1 cellular context compared by ENCODE assay signal in the genomic region with DNA sequence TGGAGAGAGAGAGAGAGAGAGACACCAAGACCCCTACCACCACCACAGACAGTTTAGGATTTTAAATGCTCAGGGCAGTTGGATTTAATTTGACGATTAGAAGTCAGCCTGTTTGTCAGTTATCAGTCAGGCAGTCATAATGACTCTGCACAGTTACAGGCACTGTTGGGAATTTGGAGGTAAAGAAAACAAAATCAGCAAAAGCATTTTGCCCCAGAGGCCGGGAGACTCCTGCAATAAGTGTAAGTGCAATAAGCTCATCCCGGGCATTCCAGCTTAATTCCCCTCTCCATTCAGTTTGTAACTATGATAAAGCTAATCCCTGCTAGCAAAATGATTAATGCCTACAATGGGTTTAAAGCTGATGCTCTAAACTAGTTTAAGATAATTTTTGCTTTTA.
TF ChIP-seq lines count a peak whose summit lies in the region.

No MANE protein-coding gene starts in this region.

TF ChIP-seq in SK-N-SH, 30 proteins besides CTCF, POLR2A, EP300 and RAD21 (continued from another document):
- TF ChIP-seq, protein P1, sequence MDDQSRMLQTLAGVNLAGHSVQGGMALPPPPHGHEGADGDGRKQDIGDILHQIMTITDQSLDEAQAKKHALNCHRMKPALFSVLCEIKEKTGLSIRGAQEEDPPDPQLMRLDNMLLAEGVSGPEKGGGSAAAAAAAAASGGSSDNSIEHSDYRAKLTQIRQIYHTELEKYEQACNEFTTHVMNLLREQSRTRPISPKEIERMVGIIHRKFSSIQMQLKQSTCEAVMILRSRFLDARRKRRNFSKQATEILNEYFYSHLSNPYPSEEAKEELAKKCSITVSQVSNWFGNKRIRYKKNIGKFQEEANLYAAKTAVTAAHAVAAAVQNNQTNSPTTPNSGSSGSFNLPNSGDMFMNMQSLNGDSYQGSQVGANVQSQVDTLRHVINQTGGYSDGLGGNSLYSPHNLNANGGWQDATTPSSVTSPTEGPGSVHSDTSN (IDR thresholded peaks at IDR 0.05), result peak; percentile 51
- peak; percentile 25; the same call in 1 of the 2 replicates for TF ChIP-seq POLR2AphosphoS5 (IDR thresholded peaks at IDR 0.05; ENCODE audit: low read depth, low read length)
- no peak for TF ChIP-seq FOXJ3 (CRISPR knock-in tag; IDR thresholded peaks at IDR 0.05)
- no peak for TF ChIP-seq GABPA (IDR thresholded peaks at IDR 0.05; ENCODE audit: low read depth)
- no peak for TF ChIP-seq MXI1 (IDR thresholded peaks at IDR 0.05; ENCODE audit: low read depth, low read length)
- TF ChIP-seq, protein P2, sequence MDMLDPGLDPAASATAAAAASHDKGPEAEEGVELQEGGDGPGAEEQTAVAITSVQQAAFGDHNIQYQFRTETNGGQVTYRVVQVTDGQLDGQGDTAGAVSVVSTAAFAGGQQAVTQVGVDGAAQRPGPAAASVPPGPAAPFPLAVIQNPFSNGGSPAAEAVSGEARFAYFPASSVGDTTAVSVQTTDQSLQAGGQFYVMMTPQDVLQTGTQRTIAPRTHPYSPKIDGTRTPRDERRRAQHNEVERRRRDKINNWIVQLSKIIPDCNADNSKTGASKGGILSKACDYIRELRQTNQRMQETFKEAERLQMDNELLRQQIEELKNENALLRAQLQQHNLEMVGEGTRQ (IDR thresholded peaks at IDR 0.05; ENCODE audit: borderline replicate concordance, low read depth, low read length), result no peak
- no peak for TF ChIP-seq FOXM1 (IDR thresholded peaks at IDR 0.05; ENCODE audit: low read depth)
- TF ChIP-seq CHD2 (IDR thresholded peaks at IDR 0.05; ENCODE audit: low read length, partially characterized antibody), result no peak
- no peak for TF ChIP-seq GATA2 (CRISPR knock-in tag; IDR thresholded peaks at IDR 0.05)
- TF ChIP-seq, protein P3, sequence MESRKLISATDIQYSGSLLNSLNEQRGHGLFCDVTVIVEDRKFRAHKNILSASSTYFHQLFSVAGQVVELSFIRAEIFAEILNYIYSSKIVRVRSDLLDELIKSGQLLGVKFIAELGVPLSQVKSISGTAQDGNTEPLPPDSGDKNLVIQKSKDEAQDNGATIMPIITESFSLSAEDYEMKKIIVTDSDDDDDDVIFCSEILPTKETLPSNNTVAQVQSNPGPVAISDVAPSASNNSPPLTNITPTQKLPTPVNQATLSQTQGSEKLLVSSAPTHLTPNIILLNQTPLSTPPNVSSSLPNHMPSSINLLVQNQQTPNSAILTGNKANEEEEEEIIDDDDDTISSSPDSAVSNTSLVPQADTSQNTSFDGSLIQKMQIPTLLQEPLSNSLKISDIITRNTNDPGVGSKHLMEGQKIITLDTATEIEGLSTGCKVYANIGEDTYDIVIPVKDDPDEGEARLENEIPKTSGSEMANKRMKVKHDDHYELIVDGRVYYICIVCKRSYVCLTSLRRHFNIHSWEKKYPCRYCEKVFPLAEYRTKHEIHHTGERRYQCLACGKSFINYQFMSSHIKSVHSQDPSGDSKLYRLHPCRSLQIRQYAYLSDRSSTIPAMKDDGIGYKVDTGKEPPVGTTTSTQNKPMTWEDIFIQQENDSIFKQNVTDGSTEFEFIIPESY (IDR thresholded peaks at IDR 0.05; ENCODE audit: borderline replicate concordance, low read depth), result no peak
- TF ChIP-seq YY1 (IDR thresholded peaks at IDR 0.05; ENCODE audit: low read depth), result no peak
- TF ChIP-seq, protein P4, sequence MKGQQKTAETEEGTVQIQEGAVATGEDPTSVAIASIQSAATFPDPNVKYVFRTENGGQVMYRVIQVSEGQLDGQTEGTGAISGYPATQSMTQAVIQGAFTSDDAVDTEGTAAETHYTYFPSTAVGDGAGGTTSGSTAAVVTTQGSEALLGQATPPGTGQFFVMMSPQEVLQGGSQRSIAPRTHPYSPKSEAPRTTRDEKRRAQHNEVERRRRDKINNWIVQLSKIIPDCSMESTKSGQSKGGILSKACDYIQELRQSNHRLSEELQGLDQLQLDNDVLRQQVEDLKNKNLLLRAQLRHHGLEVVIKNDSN (IDR thresholded peaks at IDR 0.05; ENCODE audit: borderline replicate concordance, low read depth), result no peak
- TF ChIP-seq ELF1 (IDR thresholded peaks at IDR 0.05), result no peak
- 0 out of 2 replicates have a peak, but pooled peaks have one; percentile 53 for TF ChIP-seq RCOR1 (IDR thresholded peaks at IDR 0.05; ENCODE audit: low read length)
- TF ChIP-seq, protein P5, sequence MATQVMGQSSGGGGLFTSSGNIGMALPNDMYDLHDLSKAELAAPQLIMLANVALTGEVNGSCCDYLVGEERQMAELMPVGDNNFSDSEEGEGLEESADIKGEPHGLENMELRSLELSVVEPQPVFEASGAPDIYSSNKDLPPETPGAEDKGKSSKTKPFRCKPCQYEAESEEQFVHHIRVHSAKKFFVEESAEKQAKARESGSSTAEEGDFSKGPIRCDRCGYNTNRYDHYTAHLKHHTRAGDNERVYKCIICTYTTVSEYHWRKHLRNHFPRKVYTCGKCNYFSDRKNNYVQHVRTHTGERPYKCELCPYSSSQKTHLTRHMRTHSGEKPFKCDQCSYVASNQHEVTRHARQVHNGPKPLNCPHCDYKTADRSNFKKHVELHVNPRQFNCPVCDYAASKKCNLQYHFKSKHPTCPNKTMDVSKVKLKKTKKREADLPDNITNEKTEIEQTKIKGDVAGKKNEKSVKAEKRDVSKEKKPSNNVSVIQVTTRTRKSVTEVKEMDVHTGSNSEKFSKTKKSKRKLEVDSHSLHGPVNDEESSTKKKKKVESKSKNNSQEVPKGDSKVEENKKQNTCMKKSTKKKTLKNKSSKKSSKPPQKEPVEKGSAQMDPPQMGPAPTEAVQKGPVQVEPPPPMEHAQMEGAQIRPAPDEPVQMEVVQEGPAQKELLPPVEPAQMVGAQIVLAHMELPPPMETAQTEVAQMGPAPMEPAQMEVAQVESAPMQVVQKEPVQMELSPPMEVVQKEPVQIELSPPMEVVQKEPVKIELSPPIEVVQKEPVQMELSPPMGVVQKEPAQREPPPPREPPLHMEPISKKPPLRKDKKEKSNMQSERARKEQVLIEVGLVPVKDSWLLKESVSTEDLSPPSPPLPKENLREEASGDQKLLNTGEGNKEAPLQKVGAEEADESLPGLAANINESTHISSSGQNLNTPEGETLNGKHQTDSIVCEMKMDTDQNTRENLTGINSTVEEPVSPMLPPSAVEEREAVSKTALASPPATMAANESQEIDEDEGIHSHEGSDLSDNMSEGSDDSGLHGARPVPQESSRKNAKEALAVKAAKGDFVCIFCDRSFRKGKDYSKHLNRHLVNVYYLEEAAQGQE (IDR thresholded peaks at IDR 0.05; ENCODE audit: low read depth, low read length), result no peak
